In genomic region chr14:95464103-95464502, GRCh38 we compare ENCODE assay signal across 14 cellular contexts. TPM values are rescaled to one million over a fixed set of nuclear protein-coding genes. Genes with fewer than 3 reads are reported as not detected.
DNase-seq lines count a peak whose midpoint lies in the region; ATAC-seq lines count a peak whose summit lies in the region.
"Had no signal": no experiment of that assay in that cellular context is flagged by ENCODE, and none has a peak within 500 bp of the region (broad histone marks: within the 10 kb centered on the region; RNA-seq: fewer than 3 reads in every experiment).

No MANE protein-coding gene starts in this region.

- peak overlapping the region; percentile 32 for H3K4me3 ChIP-seq in naive thymus-derived CD4-positive, alpha-beta T cell (ENCODE audit: low read length)
- H3K4me3 ChIP-seq: A549 had no signal

- peaks cover 46% of the 10 kb centered on the region for H3K4me1 Mint-ChIP-seq in activated CD8-positive, alpha-beta T cell treated with anti-CD3 and anti-CD28 coated beads, Interleukin-2, amount 10 ng/mL, durations not matched to agents 7 days and 5 days (ENCODE audit: low read depth)
- H3K4me1 Mint-ChIP-seq in naive thymus-derived CD4-positive, alpha-beta T cell, result peaks cover 37 to 86% (median 71%) of the 10 kb centered on the region in 7 donors

- H3K27ac ChIP-seq in naive thymus-derived CD4-positive, alpha-beta T cell (ENCODE audit: low read depth, low read length), result peak overlapping the region; percentile 85
- H3K27ac ChIP-seq: A549, foreskin keratinocyte had no signal

- H3K9me3 Mint-ChIP-seq in activated CD8-positive, alpha-beta T cell treated with anti-CD3 and anti-CD28 coated beads, Interleukin-2, amount 10 ng/mL, durations not matched to agents 7 days and 5 days (ENCODE audit: insufficient read depth), result no peaks in the 10 kb centered on the region
- H3K9me3 Mint-ChIP-seq in naive thymus-derived CD4-positive, alpha-beta T cell, result peaks cover 0 to 3% (median 0%) of the 10 kb centered on the region in 11 donors
- H3K9me3 Mint-ChIP-seq: WTC11 had no signal

- no peak overlapping the region for H3K4me3 Mint-ChIP-seq in activated CD8-positive, alpha-beta T cell treated with anti-CD3 and anti-CD28 coated beads, Interleukin-2, amount 10 ng/mL, durations not matched to agents 7 days and 5 days
- H3K4me3 Mint-ChIP-seq in naive thymus-derived CD4-positive, alpha-beta T cell, result peak overlapping the region; percentile 25 to 86 (median 76)
- H3K4me3 Mint-ChIP-seq: WTC11 had no signal

- ATAC-seq in HG02678 (IDR thresholded peaks at IDR 0.05; ENCODE audit: unreplicated experiment) (peak; percentile 45), HG02938 (IDR thresholded peaks at IDR 0.05; ENCODE audit: unreplicated experiment) (no peak)
- no peak for ATAC-seq in activated CD8-positive, alpha-beta T cell treated with anti-CD3 and anti-CD28 coated beads, Interleukin-2, amount 10 ng/mL, durations not matched to agents 7 days and 5 days
- ATAC-seq in naive thymus-derived CD4-positive, alpha-beta T cell, result no peak
- ATAC-seq: A549, foreskin keratinocyte, WTC11 had no signal

- POLR2A ChIA-PET in activated CD8-positive, alpha-beta T cell treated with anti-CD3 and anti-CD28 coated beads, Interleukin-2, amount 10 ng/mL, durations not matched to agents 7 days and 5 days (lab: Charles Lee), result interaction anchor here (1.0 to 1.4 kb wide), 2 partner anchors 11 to 59 kb away, joined by 3 to 5 read pairs; no protein-coding TSS in a partner anchor
- POLR2A ChIA-PET in naive thymus-derived CD4-positive, alpha-beta T cell (lab: Charles Lee), result interaction anchor here (0.7 to 10.2 kb wide), 15 partner anchors 8 to 74 kb away, joined by 3 to 255 read pairs (median 5); partner anchors contain the start of genes GLRX5 and SYNE3

- no peaks in the 10 kb centered on the region for H3K27me3 ChIP-seq in naive thymus-derived CD4-positive, alpha-beta T cell (ENCODE audit: control insufficient read depth in 2 of 2, insufficient read depth in 2 of 2, low read length in 2 of 2)
- H3K27me3 ChIP-seq: foreskin keratinocyte had no signal

- peak overlapping the region; percentile 89 for H3K27ac Mint-ChIP-seq in activated CD8-positive, alpha-beta T cell treated with anti-CD3 and anti-CD28 coated beads, Interleukin-2, amount 10 ng/mL, durations not matched to agents 7 days and 5 days
- H3K27ac Mint-ChIP-seq in naive thymus-derived CD4-positive, alpha-beta T cell, result peak overlapping the region; percentile 87 to 100 (median 99)
- H3K27ac Mint-ChIP-seq: WTC11 had no signal

- H3K36me3 Mint-ChIP-seq in activated CD8-positive, alpha-beta T cell treated with anti-CD3 and anti-CD28 coated beads, Interleukin-2, amount 10 ng/mL, durations not matched to agents 7 days and 5 days (ENCODE audit: low read depth), result peaks cover 75% of the 10 kb centered on the region
- H3K36me3 Mint-ChIP-seq in naive thymus-derived CD4-positive, alpha-beta T cell, result peaks cover 11 to 48% (median 24%) of the 10 kb centered on the region in 5 donors
- H3K36me3 Mint-ChIP-seq: WTC11 had no signal

- no peaks in the 10 kb centered on the region for H3K27me3 Mint-ChIP-seq in activated CD8-positive, alpha-beta T cell treated with anti-CD3 and anti-CD28 coated beads, Interleukin-2, amount 10 ng/mL, durations not matched to agents 7 days and 5 days (ENCODE audit: low read depth)
- H3K27me3 Mint-ChIP-seq in naive thymus-derived CD4-positive, alpha-beta T cell, result no peaks in the 10 kb centered on the region

- peaks cover 44 to 60% of the 10 kb centered on the region in 2 donors for H3K4me1 ChIP-seq in naive thymus-derived CD4-positive, alpha-beta T cell (ENCODE audit: control insufficient read depth in 2 of 2, insufficient read depth in 2 of 2, low read length in 2 of 2)
- H3K4me1 ChIP-seq: foreskin keratinocyte had no signal

- CTCF ChIA-PET in activated CD8-positive, alpha-beta T cell treated with anti-CD3 and anti-CD28 coated beads, Interleukin-2, amount 10 ng/mL, durations not matched to agents 7 days and 5 days (lab: Charles Lee), result interaction anchor here (0.9 to 3.4 kb wide), 14 partner anchors 10 to 72 kb away, joined by 3 to 23 read pairs (median 4); partner anchors contain the start of gene SYNE3
- CTCF ChIA-PET in naive thymus-derived CD4-positive, alpha-beta T cell (lab: Charles Lee), result interaction anchor here (0.8 to 10.2 kb wide), 9 partner anchors 10 to 65 kb away, joined by 3 to 80 read pairs (median 11); partner anchors contain the start of gene SYNE3

- intact Hi-C loops in naive thymus-derived CD4-positive, alpha-beta T cell (cut with micrococcal nuclease), result loop anchor here in 1 of 2 donors (5.0 kb wide), 1 partner anchor 68 kb away; no protein-coding TSS in a partner anchor

- peaks cover 0 to 36% (median 3%) of the 10 kb centered on the region in 3 experiments for H3K36me3 ChIP-seq in naive thymus-derived CD4-positive, alpha-beta T cell (ENCODE audit: control insufficient read depth in 2 of 3, insufficient read depth in 3 of 3, low read length in 3 of 3)

- no peaks in the 10 kb centered on the region for H3K9me3 ChIP-seq in naive thymus-derived CD4-positive, alpha-beta T cell (ENCODE audit: control insufficient read depth in 2 of 3, low read length in 3 of 3)
- H3K9me3 ChIP-seq: A549, Caco-2 had no signal

- DNase-seq in NCI-H2029 treated with DMSO at 0.1 percent for 48 hours (lab: John Stamatoyannopoulos, UW) (peak; percentile 24), NCI-H2029 (lab: John Stamatoyannopoulos, UW) (no peak), DMS114 treated with DMSO at 0.1 percent for 48 hours (lab: John Stamatoyannopoulos, UW; ENCODE audit: unreplicated experiment) (no peak), SHP77 (lab: John Stamatoyannopoulos, UW) (no peak)
- no peak for DNase-seq in activated CD8-positive, alpha-beta T cell treated with anti-CD3 and anti-CD28 coated beads, Interleukin-2, amount 10 ng/mL, durations not matched to agents 7 days and 5 days
- no peak for DNase-seq in naive thymus-derived CD4-positive, alpha-beta T cell
- DNase-seq: Caco-2; foreskin keratinocyte; mammary epithelial cell; NK-92 treated with Interleukin-12 subunit alpha and Interleukin-12 subunit beta, amount 100 ng/mL, for 24 hours had no signal

RNA-seq across cellular contexts. Expression of gene SYNE3, which starts 52.3 kb away (rescaled TPM):
- total RNA-seq in activated CD8-positive, alpha-beta T cell treated with anti-CD3 and anti-CD28 coated beads, Interleukin-2, amount 10 ng/mL, durations not matched to agents 7 days and 5 days, result 10 to 100 TPM; 91.5 TPM
- 10 to 100 TPM; 46.7 to 83.9 (median 52.5) TPM for total RNA-seq in naive thymus-derived CD4-positive, alpha-beta T cell
- polyA plus RNA-seq in naive thymus-derived CD4-positive, alpha-beta T cell, result 1 to 10 TPM; 6.8 to 7.0 TPM
